8 cellular contexts compared by ENCODE assay signal in the genomic region with DNA sequence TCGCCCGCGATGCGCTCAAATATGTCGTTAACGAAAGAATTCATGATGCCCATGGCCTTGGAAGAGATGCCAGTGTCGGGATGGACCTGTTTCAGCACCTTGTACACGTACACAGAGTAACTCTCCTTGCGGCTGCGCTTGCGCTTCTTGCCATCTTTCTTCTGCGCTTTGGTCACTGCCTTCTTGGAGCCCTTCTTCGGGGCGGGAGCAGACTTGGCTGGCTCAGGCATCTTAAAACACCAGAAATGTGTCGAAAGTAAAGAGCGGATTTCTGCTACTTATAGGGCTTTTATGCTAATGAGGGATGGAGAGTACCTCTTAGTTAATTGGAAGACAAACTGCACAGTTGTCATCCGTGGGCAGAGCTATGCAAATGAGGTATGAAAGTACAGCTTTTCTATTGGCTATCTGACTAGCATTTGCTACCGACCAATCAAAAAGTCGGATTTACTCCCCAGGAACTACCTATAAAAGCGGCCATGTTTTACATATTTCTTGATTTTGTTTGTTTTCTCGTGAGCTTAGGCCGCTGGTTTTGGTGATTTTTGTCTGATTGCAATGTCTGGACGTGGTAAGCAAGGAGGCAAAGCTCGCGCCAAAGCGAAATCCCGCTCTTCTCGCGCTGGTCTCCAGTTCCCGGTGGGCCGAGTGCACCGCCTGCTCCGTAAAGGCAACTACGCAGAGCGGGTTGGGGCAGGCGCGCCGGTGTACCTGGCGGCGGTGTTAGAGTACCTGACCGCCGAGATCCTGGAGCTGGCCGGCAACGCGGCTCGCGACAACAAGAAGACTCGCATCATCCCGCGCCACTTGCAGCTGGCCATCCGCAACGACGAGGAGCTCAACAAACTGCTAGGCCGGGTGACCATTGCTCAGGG. TPM values are rescaled to one million over a fixed set of nuclear protein-coding genes. Genes with fewer than 3 reads are reported as not detected.
A peak's percentile ranks its signal among the peaks of the same experiment; 100 is the strongest.
DNase-seq lines count a peak whose midpoint lies in the region; ATAC-seq and TF ChIP-seq lines count a peak whose summit lies in the region.

No MANE protein-coding gene starts in this region.

- peaks cover 28% of the 10 kb centered on the region for H3K36me3 Mint-ChIP-seq in activated naive CD8-positive, alpha-beta T cell treated with anti-CD3 and anti-CD28 coated beads for 36 hours

- under 1% methylated on average over 54 of the region's 54 CpGs for WGBS in thymus

- peak overlapping the region; percentile 99 for H3K27ac ChIP-seq in thymus (ENCODE audit: low read depth)

- no peaks in the 10 kb centered on the region for H3K27me3 ChIP-seq in thymus (ENCODE audit: control insufficient read depth, insufficient read depth)

- peaks cover 6% of the 10 kb centered on the region for H3K9me3 Mint-ChIP-seq in activated naive CD8-positive, alpha-beta T cell treated with anti-CD3 and anti-CD28 coated beads for 36 hours

- no peak for TF ChIP-seq CTCF in GM10266 (IDR thresholded peaks at IDR 0.05; ENCODE audit: control insufficient read depth, insufficient read depth, low read depth, missing control alignments)

- peak overlapping the region; percentile 100 for H3K27ac Mint-ChIP-seq in activated naive CD8-positive, alpha-beta T cell treated with anti-CD3 and anti-CD28 coated beads for 36 hours

- peak overlapping the region; percentile 98 for H3K4me3 ChIP-seq in thymus (ENCODE audit: low read length)

- ATAC-seq in HG02623 (IDR thresholded peaks at IDR 0.05; ENCODE audit: unreplicated experiment) (peak; percentile 65), SK-N-SH treated with all-trans-retinoic acid at 6 μM for 48 hours (peak; percentile 85)

- H3K9me3 ChIP-seq in thymus (ENCODE audit: control insufficient read depth): no peaks in the 10 kb centered on the region

- peaks cover 53% of the 10 kb centered on the region for H3K4me1 Mint-ChIP-seq in activated naive CD8-positive, alpha-beta T cell treated with anti-CD3 and anti-CD28 coated beads for 36 hours

- DNase-seq in GM10266 (ENCODE audit: extremely low spot score) (peak; percentile 85), NCI-H1092 treated with DMSO at 0.1 percent for 48 hours (lab: John Stamatoyannopoulos, UW) (peak; percentile 95), glomerular visceral epithelial cell (ENCODE audit: extremely low spot score) (peak; percentile 98), occipital lobe (lab: John Stamatoyannopoulos, UW) (peak; percentile 81)
- peak; percentile 85 for DNase-seq in activated naive CD8-positive, alpha-beta T cell treated with anti-CD3 and anti-CD28 coated beads for 36 hours

- H3K4me1 ChIP-seq in thymus (ENCODE audit: control insufficient read depth, insufficient read depth, low read length): peaks cover 12% of the 10 kb centered on the region

- peaks cover 9% of the 10 kb centered on the region for H3K36me3 ChIP-seq in thymus (ENCODE audit: control insufficient read depth, insufficient read depth)

- H3K4me3 Mint-ChIP-seq in activated naive CD8-positive, alpha-beta T cell treated with anti-CD3 and anti-CD28 coated beads for 36 hours: peak overlapping the region; percentile 99

- peaks cover 23% of the 10 kb centered on the region for H3K27me3 Mint-ChIP-seq in activated naive CD8-positive, alpha-beta T cell treated with anti-CD3 and anti-CD28 coated beads for 36 hours

TF ChIP-seq in SK-N-SH treated with all-trans-retinoic acid at 6 μM for 48 hours, 23 proteins besides CTCF, POLR2A, EP300 and RAD21:
- TF ChIP-seq BACH2 (CRISPR knock-in tag; IDR thresholded peaks at IDR 0.05; ENCODE audit: borderline replicate concordance): no peak
- no peak for TF ChIP-seq ZNF70 (CRISPR knock-in tag; IDR thresholded peaks at IDR 0.05)
- peak; percentile 11; the same call in 1 of the 2 replicates for TF ChIP-seq PATZ1 (CRISPR knock-in tag; IDR thresholded peaks at IDR 0.05; ENCODE audit: borderline replicate concordance)
- TF ChIP-seq ZNF565 (CRISPR knock-in tag; conservative IDR thresholded peaks at IDR 0.05; ENCODE audit: low read depth): no peak
- TF ChIP-seq GLIS3 (CRISPR knock-in tag; IDR thresholded peaks at IDR 0.05): 0 out of 2 replicates have a peak, but pooled peaks have one; percentile 53

RNA-seq across cellular contexts. Expression of gene HFE, which starts 36.7 kb away (rescaled TPM):
- total RNA-seq in activated naive CD8-positive, alpha-beta T cell treated with anti-CD3 and anti-CD28 coated beads for 36 hours: under 1 TPM; 0.76 to 0.80 TPM
- 1.1 TPM for total RNA-seq in occipital lobe
- 3.8 TPM for polyA plus RNA-seq in thymus

Comparison
In these comparisons a context has a peak if more than half of its experiments do, and no peak if none do; other contexts are left out.
1. Peak in every context shown above with its lines: DNase-seq, ATAC-seq, H3K4me3 ChIP-seq and H3K27ac ChIP-seq.